Comparison of ENCODE assay signal across 12 cellular contexts in genomic region chr16:83992624-83993023, GRCh38. TPM values are rescaled to one million over a fixed set of nuclear protein-coding genes. Genes with fewer than 3 reads are reported as not detected.
DNase-seq lines count a peak whose midpoint lies in the region; ATAC-seq, FAIRE-seq and TF ChIP-seq lines count a peak whose summit lies in the region.
"Had no signal": no experiment of that assay in that cellular context is flagged by ENCODE, and none has a peak within 500 bp of the region (broad histone marks: within the 10 kb centered on the region; RNA-seq: fewer than 3 reads in every experiment).

No MANE protein-coding gene starts in this region.

- H3K4me1 ChIP-seq in Karpas-422 (ENCODE audit: low read length) = no peaks in the 10 kb centered on the region

- H3K36me3 ChIP-seq in MG63 (no peaks in the 10 kb centered on the region), Karpas-422 (ENCODE audit: insufficient read depth, low read length) (no peaks in the 10 kb centered on the region)

- no peak for TF ChIP-seq CTCF in AG10803 (conservative IDR thresholded peaks at IDR 0.05; ENCODE audit: low read length)
- no peak for TF ChIP-seq CTCF in epithelial cell of proximal tubule (conservative IDR thresholded peaks at IDR 0.05; ENCODE audit: low read depth, low read length)

- no peak for TF ChIP-seq POLR2A in GM12891 (IDR thresholded peaks at IDR 0.05; ENCODE audit: low read depth, low read length)

- H3K4me3 ChIP-seq in AG10803 (ENCODE audit: low read length) = no peak overlapping the region
- no peak overlapping the region for H3K4me3 ChIP-seq in MG63
- peak overlapping the region; percentile 17 for H3K4me3 ChIP-seq in epithelial cell of proximal tubule (ENCODE audit: low read depth, low read length)
- no peak overlapping the region for H3K4me3 ChIP-seq in Karpas-422 (ENCODE audit: low read length)

- no peaks in the 10 kb centered on the region for H3K36me3 Mint-ChIP-seq in natural killer cell treated with Interleukin-12 subunit alpha and Interleukin-12 subunit beta and Interleukin-15 and Interleukin-18, amount 100 ng/mL, for 72 hours

- no peak overlapping the region for H2AFZ ChIP-seq in Karpas-422 (ENCODE audit: low read length)

- H3K79me2 ChIP-seq in Karpas-422 (ENCODE audit: low read length) = no peaks in the 10 kb centered on the region

- H3K9me2 ChIP-seq in Karpas-422 (replicated peaks; ENCODE audit: insufficient read depth, low read length) = no peaks in the 10 kb centered on the region

- no peak overlapping the region for H3K27ac ChIP-seq in Karpas-422 (ENCODE audit: low read length)
- H3K27ac ChIP-seq: KMS-11 had no signal

- no peaks in the 10 kb centered on the region for H3K9me3 Mint-ChIP-seq in natural killer cell treated with Interleukin-12 subunit alpha and Interleukin-12 subunit beta and Interleukin-15 and Interleukin-18, amount 100 ng/mL, for 72 hours

- no peak overlapping the region for H3K9ac ChIP-seq in Karpas-422 (ENCODE audit: low read length)
- H3K9ac ChIP-seq: KMS-11 had no signal

- DNase-seq in AG10803 (ENCODE audit: low read depth) = peak; percentile 58
- peak; percentile 6 for DNase-seq in MG63
- peak; percentile 81 for DNase-seq in epithelial cell of proximal tubule (ENCODE audit: low read depth)
- DNase-seq in midbrain (lab: John Stamatoyannopoulos, UW) = peak; percentile 72
- DNase-seq in natural killer cell treated with Interleukin-12 subunit alpha and Interleukin-12 subunit beta and Interleukin-15 and Interleukin-18, amount 100 ng/mL, for 72 hours (ENCODE audit: low spot score) = no peak
- DNase-seq in GM12891 (ENCODE audit: insufficient read length, low spot score) = no peak
- no peak for DNase-seq in Karpas-422
- DNase-seq: activated B cell treated with CpG ODN at 0.5 μM for 24 hours; activated effector memory CD4-positive, alpha-beta T cell treated with anti-CD3 and anti-CD28 coated beads, Interleukin-2, amount 50 U/mL, for 16 hours had no signal

- H4K20me1 ChIP-seq in Karpas-422 (ENCODE audit: insufficient read depth, low read depth, low read length) = no peaks in the 10 kb centered on the region

- H3K27me3 ChIP-seq in MG63 = no peaks in the 10 kb centered on the region; the same call in 1 of the 2 replicates
- H3K27me3 ChIP-seq in Karpas-422 (ENCODE audit: low read length) = no peaks in the 10 kb centered on the region

- H3K4me1 Mint-ChIP-seq in natural killer cell treated with Interleukin-12 subunit alpha and Interleukin-12 subunit beta and Interleukin-15 and Interleukin-18, amount 100 ng/mL, for 72 hours (ENCODE audit: low read depth in 2 of 2) = peaks cover 0 to 2% of the 10 kb centered on the region in 2 donors

- no peak for ATAC-seq in natural killer cell treated with Interleukin-12 subunit alpha and Interleukin-12 subunit beta and Interleukin-15 and Interleukin-18, amount 100 ng/mL, for 72 hours
- no peak for ATAC-seq in GM21390 (IDR thresholded peaks at IDR 0.05; ENCODE audit: unreplicated experiment)
- ATAC-seq: esophagus mucosa had no signal

- FAIRE-seq in GM12891 (lab: Jason Lieb, UNC) = no peak

- peaks cover 20 to 30% of the 10 kb centered on the region in 2 donors for H3K27me3 Mint-ChIP-seq in natural killer cell treated with Interleukin-12 subunit alpha and Interleukin-12 subunit beta and Interleukin-15 and Interleukin-18, amount 100 ng/mL, for 72 hours

- H3K4me3 Mint-ChIP-seq in natural killer cell treated with Interleukin-12 subunit alpha and Interleukin-12 subunit beta and Interleukin-15 and Interleukin-18, amount 100 ng/mL, for 72 hours = no peak overlapping the region
- H3K4me3 Mint-ChIP-seq: activated B cell treated with CpG ODN at 0.5 μM for 24 hours had no signal

- no peak overlapping the region for H3K27ac Mint-ChIP-seq in natural killer cell treated with Interleukin-12 subunit alpha and Interleukin-12 subunit beta and Interleukin-15 and Interleukin-18, amount 100 ng/mL, for 72 hours
- H3K27ac Mint-ChIP-seq: activated B cell treated with CpG ODN at 0.5 μM for 24 hours had no signal

- H3K4me2 ChIP-seq in Karpas-422 (ENCODE audit: low read depth, low read length, poor library complexity, severe bottlenecking) = no peak overlapping the region
- H3K4me2 ChIP-seq: KMS-11 had no signal

- H3K9me3 ChIP-seq in MG63 (no peaks in the 10 kb centered on the region), Karpas-422 (ENCODE audit: low read length) (no peaks in the 10 kb centered on the region)

TF ChIP-seq in GM12891, 5 proteins besides CTCF, POLR2A, EP300 and RAD21:
- TF ChIP-seq SPI1 (IDR thresholded peaks at IDR 0.05; ENCODE audit: low read depth, low read length) (no peak), POLR2AphosphoS5 (IDR thresholded peaks at IDR 0.05; ENCODE audit: low read depth, low read length) (no peak), POU2F2 (IDR thresholded peaks at IDR 0.05; ENCODE audit: low read depth, low read length) (no peak), PAX5 (IDR thresholded peaks at IDR 0.05; ENCODE audit: insufficient read depth, low read length, severe bottlenecking) (no peak), TAF1 (IDR thresholded peaks at IDR 0.05; ENCODE audit: low read depth, low read length) (no peak)

RNA-seq across cellular contexts. Expression of gene NECAB2, which starts 24.6 kb away (rescaled TPM):
- total RNA-seq in MG63 (2014; rRNA removed; shearing (Covaris generic); ENCODE audit: low replicate concordance) = not detected in 2 replicates
- 0.36 TPM in 1 of 2 replicates, not detected in the other for total RNA-seq in epithelial cell of proximal tubule
- not detected for total RNA-seq in natural killer cell treated with Interleukin-12 subunit alpha and Interleukin-12 subunit beta and Interleukin-15 and Interleukin-18, amount 100 ng/mL, for 72 hours
- not detected for polyA plus RNA-seq in GM12891 (2012; ENCODE audit: low read depth, missing spikeins)
- total RNA-seq in Karpas-422 (2014; rRNA removed; shearing (Covaris generic); ENCODE audit: low replicate concordance) = not detected in 2 replicates
- total RNA-seq: activated B cell treated with CpG ODN at 0.5 μM for 24 hours, esophagus mucosa had no signal

RNA-seq across cellular contexts. Expression of gene OSGIN1, which starts 39.6 kb away (rescaled TPM):
- total RNA-seq in MG63 (2014; rRNA removed; shearing (Covaris generic); ENCODE audit: low replicate concordance) = 0.13 TPM in 1 of 2 replicates, not detected in the other
- 3.7 and 6.1 TPM in 2 replicates for total RNA-seq in epithelial cell of proximal tubule
- total RNA-seq in natural killer cell treated with Interleukin-12 subunit alpha and Interleukin-12 subunit beta and Interleukin-15 and Interleukin-18, amount 100 ng/mL, for 72 hours = under 1 TPM in 1 of 2 donors, not detected in 1; 0.38 TPM
- polyA plus RNA-seq in GM12891 (2012; ENCODE audit: low read depth, missing spikeins) = 0.23 TPM
- not detected in 2 replicates for total RNA-seq in Karpas-422 (2014; rRNA removed; shearing (Covaris generic); ENCODE audit: low replicate concordance)

RNA-seq across cellular contexts. Expression of gene SLC38A8, which starts 50.0 kb away (rescaled TPM):
- total RNA-seq in MG63 (2014; rRNA removed; shearing (Covaris generic); ENCODE audit: low replicate concordance) = not detected in 2 replicates
- total RNA-seq in epithelial cell of proximal tubule = not detected in 2 replicates
- total RNA-seq in natural killer cell treated with Interleukin-12 subunit alpha and Interleukin-12 subunit beta and Interleukin-15 and Interleukin-18, amount 100 ng/mL, for 72 hours = not detected
- not detected for polyA plus RNA-seq in GM12891 (2012; ENCODE audit: low read depth, missing spikeins)
- not detected in 2 replicates for total RNA-seq in Karpas-422 (2014; rRNA removed; shearing (Covaris generic); ENCODE audit: low replicate concordance)
- total RNA-seq: activated B cell treated with CpG ODN at 0.5 μM for 24 hours, esophagus mucosa had no signal

Comparison
In these comparisons a context has a peak if more than half of its experiments do, and no peak if none do; other contexts are left out.
1. DNase-seq: peak in AG10803 (single experiment), MG63 (single experiment), epithelial cell of proximal tubule (single experiment) and midbrain (single experiment); none in natural killer cell treated with Interleukin-12 subunit alpha and Interleukin-12 subunit beta and Interleukin-15 and Interleukin-18, amount 100 ng/mL, for 72 hours (single experiment), GM12891 (single experiment) and Karpas-422 (single experiment).